Comparison of ENCODE assay signal across 8 cellular contexts in genomic region chr4:71214578-71214977, GRCh38.
"Had no signal": no experiment of that assay in that cellular context is flagged by ENCODE, and none has a peak within 500 bp of the region (broad histone marks: within the 10 kb centered on the region; RNA-seq: fewer than 3 reads in every experiment).

No MANE protein-coding gene starts in this region.

- FAIRE-seq: G401.6, GM12878, GM12891, GM12892, GM18507, GM19239 had no signal

- H3K4me3 ChIP-seq: GM12878 had no signal

- DNase-seq: GDM1, GF-D8 had no signal

- ATAC-seq: GM12878 had no signal
